Comparison of ENCODE assay signal across 20 cellular contexts in the genomic region with DNA sequence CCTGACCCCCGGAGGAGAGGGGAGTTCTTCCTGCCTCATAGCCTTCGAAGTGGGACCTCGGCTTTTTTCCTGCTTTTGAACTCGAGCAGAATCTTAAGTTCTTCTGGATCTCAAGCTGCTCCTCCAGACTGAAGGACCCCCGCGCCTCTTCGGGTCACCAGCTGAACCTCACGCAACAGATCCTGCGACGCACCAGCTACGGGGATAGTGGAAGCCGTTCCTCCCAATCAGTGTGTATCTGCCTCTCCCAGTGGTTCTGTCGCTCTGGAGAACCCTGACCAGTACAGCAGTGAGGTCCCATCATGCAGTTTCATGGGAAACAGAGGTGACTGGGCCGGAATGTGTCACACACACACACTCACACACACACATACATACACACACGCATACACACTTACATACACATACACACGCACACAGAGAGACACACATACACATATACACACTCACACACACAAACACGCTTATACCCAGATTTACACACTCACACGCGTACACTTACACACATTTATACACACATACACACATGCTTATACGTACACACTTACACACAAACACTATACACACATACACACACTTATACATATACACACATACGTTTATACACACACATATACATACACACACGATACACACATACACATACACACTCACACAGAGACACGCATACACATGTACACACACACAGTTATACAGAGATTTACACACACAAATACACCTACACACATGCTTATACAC.
DNase-seq lines count a peak whose midpoint lies in the region; ATAC-seq and TF ChIP-seq lines count a peak whose summit lies in the region.
"Had no signal": no experiment of that assay in that cellular context is flagged by ENCODE, and none has a peak within 500 bp of the region (broad histone marks: within the 10 kb centered on the region; RNA-seq: fewer than 3 reads in every experiment).

No MANE protein-coding gene starts in this region.

- H3K4me1 ChIP-seq in left ventricle myocardium inferior = peaks cover 33% of the 10 kb centered on the region
- H3K4me1 ChIP-seq in neuronal stem cell (ENCODE audit: control insufficient read depth in 2 of 2, insufficient read depth in 1 of 2, low read depth in 1 of 2, low read length in 2 of 2) = peaks cover 22 to 26% of the 10 kb centered on the region in 2 donors

- no peaks in the 10 kb centered on the region for H3K27me3 ChIP-seq in left ventricle myocardium inferior (ENCODE audit: low read depth)
- H3K27me3 ChIP-seq in neuronal stem cell (ENCODE audit: control insufficient read depth in 3 of 3, insufficient read depth in 3 of 3, low read depth in 1 of 3, low read length in 3 of 3) = peaks cover 0 to 4% (median 0%) of the 10 kb centered on the region in 3 experiments
- H3K27me3 ChIP-seq: SJCRH30 had no signal

- H2BK5ac ChIP-seq in neuronal stem cell (ENCODE audit: low read length) = no peak overlapping the region

- peaks cover 5% of the 10 kb centered on the region for H3K79me1 ChIP-seq in neuronal stem cell (ENCODE audit: low read depth, low read length)

- no peak overlapping the region for H3K4ac ChIP-seq in neuronal stem cell (ENCODE audit: low read length)

- H2AK5ac ChIP-seq in neuronal stem cell (ENCODE audit: low read depth, low read length) = peak overlapping the region; percentile 82

- H3K14ac ChIP-seq in neuronal stem cell (ENCODE audit: low read length) = no peak overlapping the region

- H3K36me3 ChIP-seq in left ventricle myocardium inferior = no peaks in the 10 kb centered on the region
- H3K36me3 ChIP-seq in neuronal stem cell (replicated peaks in 1 of 2; ENCODE audit: control insufficient read depth in 2 of 2, insufficient read depth in 2 of 2, low read length in 2 of 2) = no peaks in the 10 kb centered on the region
- H3K36me3 ChIP-seq: HAP-1, SJCRH30 had no signal

- H3K27ac ChIP-seq in left ventricle myocardium inferior (replicated peaks) = peak overlapping the region; percentile 18
- no peak overlapping the region for H3K27ac ChIP-seq in neuronal stem cell (replicated peaks; ENCODE audit: low read length)
- H3K27ac ChIP-seq: 22Rv1, KMS-11, SJCRH30 had no signal

- no peak for DNase-seq in left ventricle myocardium inferior
- no peak for DNase-seq in left cardiac atrium
- DNase-seq in left lobe of liver (ENCODE audit: low spot score) = no peak
- DNase-seq in neuronal stem cell (ENCODE audit: low spot score) = no peak
- no peak for DNase-seq in NCI-H128 (lab: John Stamatoyannopoulos, UW; ENCODE audit: unreplicated experiment)
- DNase-seq in SIG-M5 (lab: John Stamatoyannopoulos, UW) = no peak
- DNase-seq: AML-193, DMS79 treated with DMSO at 0.1 percent for 48 hours, MV-4-11, NCI-H2107, NCI-H510A, NCI-H748 treated with DMSO at 0.1 percent for 48 hours, PC-3, RPMI8226 had no signal

- ATAC-seq in left cardiac atrium (no peak), left lobe of liver (peak; percentile 2), GM19351 (IDR thresholded peaks at IDR 0.05; ENCODE audit: unreplicated experiment) (no peak), HG03135 (IDR thresholded peaks at IDR 0.05; ENCODE audit: unreplicated experiment) (no peak)
- ATAC-seq: PC-3 had no signal

- H2BK15ac ChIP-seq in neuronal stem cell (ENCODE audit: low read length) = peak overlapping the region; percentile 70

- TF ChIP-seq CTCF in left ventricle myocardium inferior (IDR thresholded peaks at IDR 0.05; ENCODE audit: borderline replicate concordance) = no peak

- H2BK12ac ChIP-seq in neuronal stem cell (ENCODE audit: low read length) = no peak overlapping the region

- no peak overlapping the region for H3K4me2 ChIP-seq in neuronal stem cell (ENCODE audit: insufficient read depth, low read length, poor library complexity, severe bottlenecking)
- H3K4me2 ChIP-seq: KMS-11 had no signal

- no peak overlapping the region for H2AFZ ChIP-seq in neuronal stem cell (ENCODE audit: low read length)

- no peak overlapping the region for H2BK120ac ChIP-seq in neuronal stem cell (ENCODE audit: low read depth, low read length)

- H4K91ac ChIP-seq in neuronal stem cell (ENCODE audit: low read depth, low read length, poor library complexity) = no peak overlapping the region

- H3K18ac ChIP-seq in neuronal stem cell (ENCODE audit: low read length) = peak overlapping the region; percentile 90

- H4K8ac ChIP-seq in neuronal stem cell (ENCODE audit: low read depth, low read length) = peak overlapping the region; percentile 66

- no peak overlapping the region for H3K23ac ChIP-seq in neuronal stem cell (ENCODE audit: low read depth, low read length, poor library complexity)

- no peak overlapping the region for H3K9ac ChIP-seq in neuronal stem cell (ENCODE audit: low read depth, low read length, poor library complexity)
- H3K9ac ChIP-seq: KMS-11 had no signal

- no peak overlapping the region for H3K4me3 ChIP-seq in left ventricle myocardium inferior
- no peak overlapping the region for H3K4me3 ChIP-seq in neuronal stem cell (ENCODE audit: low read length in 2 of 2)
- H3K4me3 ChIP-seq: HAP-1 had no signal

- intact Hi-C loops in left ventricle myocardium inferior (cut with micrococcal nuclease) (no loop called here), left cardiac atrium (cut with DNase I) (loop anchor here in 1 of 2 donors (5.0 kb wide), 1 partner anchor 172 kb away; no protein-coding TSS in a partner anchor)

- 93 to 100% methylated on average over 2 to 6 of the region's 23 CpGs for WGBS in neuronal stem cell (ENCODE audit: extremely low coverage in 2 of 2, insufficient read length in 2 of 2, insufficient replicate concordance in 1 of 2), 2 donors

- no peaks in the 10 kb centered on the region for H3K9me3 ChIP-seq in left ventricle myocardium inferior (replicated peaks)
- H3K9me3 ChIP-seq in neuronal stem cell (replicated peaks in 1 of 2; ENCODE audit: control insufficient read depth in 2 of 2, insufficient read depth in 1 of 2, low read depth in 1 of 2, low read length in 2 of 2) = peaks cover 0 to 2% of the 10 kb centered on the region in 2 donors
- H3K9me3 ChIP-seq: HAP-1, SJCRH30 had no signal
